ENCODE assay signal across 8 cellular contexts in the genomic region with DNA sequence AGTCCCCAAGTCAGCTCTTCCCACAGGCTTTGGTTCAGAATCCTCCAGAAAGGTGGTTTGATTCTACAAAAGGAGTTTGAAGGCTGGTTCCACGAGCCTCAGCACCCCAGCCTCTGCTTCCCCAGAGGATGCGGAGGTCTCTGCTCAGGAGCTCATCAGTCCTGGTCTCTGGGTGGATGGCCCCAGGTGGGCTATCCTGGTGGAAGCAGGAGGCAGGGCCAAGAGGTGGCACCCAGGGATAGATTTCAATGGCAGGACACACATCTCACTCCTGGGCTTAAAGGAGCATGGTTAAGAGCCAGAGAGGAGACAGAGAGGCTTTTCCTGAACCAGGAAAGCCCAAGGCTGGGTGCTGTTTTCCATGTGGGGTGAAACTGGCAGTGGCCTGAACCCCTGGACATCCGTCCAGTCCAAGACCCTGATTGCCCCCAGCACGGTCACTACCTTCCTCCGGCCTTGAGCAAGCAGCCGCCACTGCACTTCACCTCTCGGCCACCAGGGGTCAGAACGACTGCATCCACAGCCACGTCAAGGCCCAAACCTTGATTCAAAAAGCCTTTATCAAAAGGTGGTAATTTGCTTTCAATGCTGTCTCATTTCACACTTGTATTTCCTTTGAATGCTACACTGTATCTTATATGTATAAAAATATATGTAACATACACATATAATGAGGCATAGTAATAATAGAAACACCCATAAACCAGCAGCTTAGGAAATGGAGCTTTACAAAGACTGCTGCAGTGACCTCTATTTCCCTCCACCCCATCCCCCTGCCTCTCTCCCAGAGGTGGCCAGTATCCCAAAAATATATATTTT. TPM values are rescaled to one million over a fixed set of nuclear protein-coding genes. Genes with fewer than 3 reads are reported as not detected.
A peak's percentile ranks its signal among the peaks of the same experiment; 100 is the strongest.
DNase-seq lines count a peak whose midpoint lies in the region; ATAC-seq and TF ChIP-seq lines count a peak whose summit lies in the region.

No MANE protein-coding gene starts in this region.

- ATAC-seq in GM19035 (IDR thresholded peaks at IDR 0.05; ENCODE audit: unreplicated experiment) (peak; percentile 50), GM21526 (IDR thresholded peaks at IDR 0.05; ENCODE audit: low FRiP score, unreplicated experiment) (no peak)
- peak; percentile 96 for ATAC-seq in activated CD8-positive, alpha-beta T cell treated with anti-CD3 and anti-CD28 coated beads for 36 hours

- H3K27ac ChIP-seq in AG04450 (ENCODE audit: low read depth, low read length): no peak overlapping the region
- H3K27ac ChIP-seq in dorsolateral prefrontal cortex: peak overlapping the region in 14 of 59 donors; percentile 1 to 41 (median 20)

- TF ChIP-seq CTCF in AG04450 (IDR thresholded peaks at IDR 0.05; ENCODE audit: low read depth, low read length) (peak; percentile 98), dorsolateral prefrontal cortex (IDR thresholded peaks at IDR 0.05 in 54 of 56, conservative IDR thresholded peaks at IDR 0.05 in 2 of 56; ENCODE audit: low read depth in 1 of 56, partially characterized antibody in 56 of 56) (peak; percentile 96 to 100 (median 99))
- peak; percentile 96 for TF ChIP-seq CTCF in activated CD8-positive, alpha-beta T cell treated with anti-CD3 and anti-CD28 coated beads for 36 hours (IDR thresholded peaks at IDR 0.05)

- H3K9me3 Mint-ChIP-seq in activated CD8-positive, alpha-beta T cell treated with anti-CD3 and anti-CD28 coated beads for 36 hours: no peaks in the 10 kb centered on the region

- no peak overlapping the region for H3K27ac Mint-ChIP-seq in activated CD8-positive, alpha-beta T cell treated with anti-CD3 and anti-CD28 coated beads for 36 hours

- H3K4me3 Mint-ChIP-seq in activated CD8-positive, alpha-beta T cell treated with anti-CD3 and anti-CD28 coated beads for 36 hours: no peak overlapping the region

- intact Hi-C loops in activated CD8-positive, alpha-beta T cell treated with anti-CD3 and anti-CD28 coated beads for 36 hours (cut with micrococcal nuclease): loop anchor here (1.0 kb wide), 2 partner anchors 103 to 209 kb away; no protein-coding TSS in a partner anchor
- intact Hi-C loops in dorsolateral prefrontal cortex (cut with DNase I): loop anchor here (1.0 to 5.0 kb wide), 4 partner anchors 103 to 211 kb away; no protein-coding TSS in a partner anchor

- H3K4me3 ChIP-seq in AG04450 (ENCODE audit: low read depth, low read length): no peak overlapping the region
- no peak overlapping the region for H3K4me3 ChIP-seq in dorsolateral prefrontal cortex

- no peaks in the 10 kb centered on the region for H3K36me3 Mint-ChIP-seq in activated CD8-positive, alpha-beta T cell treated with anti-CD3 and anti-CD28 coated beads for 36 hours (ENCODE audit: low read depth)

- H3K27me3 Mint-ChIP-seq in activated CD8-positive, alpha-beta T cell treated with anti-CD3 and anti-CD28 coated beads for 36 hours: no peaks in the 10 kb centered on the region

- CTCF ChIA-PET in AG04450 (lab: Charles Lee): interaction anchor here (0.6 to 8.9 kb wide), 34 partner anchors 9 to 400 kb away, joined by 3 to 256 read pairs (median 4); no protein-coding TSS in a partner anchor
- CTCF ChIA-PET in activated CD8-positive, alpha-beta T cell treated with anti-CD3 and anti-CD28 coated beads for 36 hours (lab: Charles Lee): interaction anchor here (0.7 to 10.2 kb wide), 44 partner anchors 9 to 278 kb away, joined by 3 to 205 read pairs (median 4); a partner anchor contains a TSS

- POLR2A ChIA-PET in AG04450 (lab: Yijun Ruan, JAX): no interaction called here
- POLR2A ChIA-PET in activated CD8-positive, alpha-beta T cell treated with anti-CD3 and anti-CD28 coated beads for 36 hours (lab: Charles Lee): interaction anchor here (0.6 to 1.1 kb wide), 7 partner anchors 88 to 209 kb away, joined by 3 to 5 read pairs (median 3); no protein-coding TSS in a partner anchor

- H3K9me3 ChIP-seq in AG04450 (ENCODE audit: control insufficient read depth, insufficient read depth, low read length): no peaks in the 10 kb centered on the region

- peak; percentile 20 for DNase-seq in AG04450 (ENCODE audit: low read depth, low spot score)
- DNase-seq in NCI-H446 treated with DMSO at 0.1 percent for 48 hours (lab: John Stamatoyannopoulos, UW): peak; percentile 39
- DNase-seq in activated CD8-positive, alpha-beta T cell treated with anti-CD3 and anti-CD28 coated beads for 36 hours: peak; percentile 92
- peak; percentile 69 to 90 (median 86) for DNase-seq in dorsolateral prefrontal cortex
- peak; percentile 74 to 85 for DNase-seq in lung microvascular endothelial cell (ENCODE audit: low read depth in 2 of 2)
- peak; percentile 80 for DNase-seq in stimulated activated CD8-positive, alpha-beta memory T cell treated with anti-CD3 and anti-CD28 coated beads, Interleukin-15, amount 100 ng/mL, for 1 hour (ENCODE audit: low read depth)

- peaks cover 7% of the 10 kb centered on the region for H3K27me3 ChIP-seq in AG04450 (ENCODE audit: control insufficient read depth, insufficient read depth, low read length)
- no peaks in the 10 kb centered on the region for H3K27me3 ChIP-seq in dorsolateral prefrontal cortex

- peaks cover 4% of the 10 kb centered on the region for H3K4me1 Mint-ChIP-seq in activated CD8-positive, alpha-beta T cell treated with anti-CD3 and anti-CD28 coated beads for 36 hours (ENCODE audit: low read depth)

RNA-seq across cellular contexts. Expression of a gene that starts 19.3 kb away (rescaled TPM):
- 0.14 TPM in 1 of 2 replicates, not detected in the other for polyA plus RNA-seq in AG04450 (2011; rRNA removed)
- 0.55 TPM in 1 of 2 replicates, not detected in the other for polyA minus RNA-seq in AG04450 (2011; rRNA and poly(A)+ RNA removed)
- total RNA-seq in activated CD8-positive, alpha-beta T cell treated with anti-CD3 and anti-CD28 coated beads for 36 hours: 1 to 10 TPM; 6.7 to 7.2 TPM
- total RNA-seq in dorsolateral prefrontal cortex (10 to 100 TPM in 5 of 120 experiments, 1 to 10 TPM in 115; 1.5 to 14.9 (median 4.6) TPM), lung microvascular endothelial cell (0.22 and 1.8 TPM in 2 replicates)

RNA-seq across cellular contexts. Expression of a gene that starts 32.6 kb away (rescaled TPM):
- 19.8 and 21.4 TPM in 2 replicates for polyA plus RNA-seq in AG04450 (2011; rRNA removed)
- 9.7 and 11.8 TPM in 2 replicates for polyA minus RNA-seq in AG04450 (2011; rRNA and poly(A)+ RNA removed)
- not detected for total RNA-seq in activated CD8-positive, alpha-beta T cell treated with anti-CD3 and anti-CD28 coated beads for 36 hours
- total RNA-seq in dorsolateral prefrontal cortex: 100 to 1,000 TPM; 188 to 567 (median 374) TPM
- total RNA-seq in lung microvascular endothelial cell: 0.22 and 1.4 TPM in 2 replicates

RNA-seq across cellular contexts. Expression of a gene that starts 46.9 kb away (rescaled TPM):
- polyA plus RNA-seq in AG04450 (2011; rRNA removed): not detected in 2 replicates
- not detected in 2 replicates for polyA minus RNA-seq in AG04450 (2011; rRNA and poly(A)+ RNA removed)
- under 1 TPM; 0.13 to 0.29 TPM for total RNA-seq in activated CD8-positive, alpha-beta T cell treated with anti-CD3 and anti-CD28 coated beads for 36 hours
- 10 to 100 TPM; 16.1 to 61.7 (median 35.6) TPM for total RNA-seq in dorsolateral prefrontal cortex
- total RNA-seq in lung microvascular endothelial cell: under 0.01 TPM in 1 of 2 replicates, not detected in the other

Comparison
In these comparisons a context has a peak if more than half of its experiments do, and no peak if none do; other contexts are left out.
1. DNase-seq: peak in every context shown above with its lines; median percentile 92 in activated CD8-positive, alpha-beta T cell treated with anti-CD3 and anti-CD28 coated beads for 36 hours; 86 in dorsolateral prefrontal cortex; 80 in stimulated activated CD8-positive, alpha-beta memory T cell treated with anti-CD3 and anti-CD28 coated beads, Interleukin-15, amount 100 ng/mL, for 1 hour; 80 in lung microvascular endothelial cell; 39 in NCI-H446 treated with DMSO at 0.1 percent for 48 hours; 20 in AG04450.
2. RNA of a gene that starts 32.6 kb away (total RNA-seq): 188 to 567 TPM in dorsolateral prefrontal cortex; 0.22 to 1.4 TPM in lung microvascular endothelial cell and not detected in activated CD8-positive, alpha-beta T cell treated with anti-CD3 and anti-CD28 coated beads for 36 hours; every median in the first group is over 10 times any median in the second.
3. RNA of a gene that starts 46.9 kb away (total RNA-seq): 16.1 to 61.7 TPM in dorsolateral prefrontal cortex; 0.13 to 0.29 TPM in activated CD8-positive, alpha-beta T cell treated with anti-CD3 and anti-CD28 coated beads for 36 hours and under 0.01 TPM in lung microvascular endothelial cell; every median in the first group is over 10 times any median in the second.
4. Peak in every context shown above with its lines, with median percentiles within 50 percentile points of each other: CTCF ChIP-seq.